In genomic region chr6:50734488-50734887, GRCh38 we compare ENCODE assay signal across 4 cellular contexts.
TF ChIP-seq lines count a peak whose summit lies in the region.

No MANE protein-coding gene starts in this region.

TF ChIP-seq in HepG2, 621 proteins besides CTCF, POLR2A, EP300 and RAD21 (continues in another document):
- TF ChIP-seq ATF2 (CRISPR knock-in tag; IDR thresholded peaks at IDR 0.05) (no peak), TEAD3 (CRISPR knock-in tag; optimal IDR thresholded peaks at IDR 0.05; ENCODE audit: borderline replicate concordance) (no peak), ZNF740 (CRISPR knock-in tag; IDR thresholded peaks at IDR 0.05) (no peak), ZNF580 (CRISPR knock-in tag; IDR thresholded peaks at IDR 0.05; ENCODE audit: borderline replicate concordance, low read depth) (no peak), ZSCAN20 (CRISPR knock-in tag; IDR thresholded peaks at IDR 0.05; ENCODE audit: borderline replicate concordance) (no peak), RAD51 (IDR thresholded peaks at IDR 0.05; ENCODE audit: borderline replicate concordance) (peak; percentile 77; the same call in 1 of the 2 replicates), USF2 (IDR thresholded peaks at IDR 0.05; ENCODE audit: low read depth, low read length) (peak; percentile 58), USF2 (CRISPR knock-in tag; IDR thresholded peaks at IDR 0.05; ENCODE audit: borderline replicate concordance) (no peak)

TF ChIP-seq in A549, 52 proteins besides CTCF, POLR2A, EP300 and RAD21:
- TF ChIP-seq MAZ (IDR thresholded peaks at IDR 0.05; ENCODE audit: borderline replicate concordance, low read depth, low read length) (no peak), USF2 (IDR thresholded peaks at IDR 0.05) (0 out of 2 replicates have a peak, but pooled peaks have one; percentile 4)
TF ChIP-seq in A549: peak in this region for 1.

TF ChIP-seq in GM12878, 131 proteins besides CTCF, POLR2A, EP300 and RAD21:
- TF ChIP-seq RAD51 (IDR thresholded peaks at IDR 0.05) (peak; percentile 41; the same call in 1 of the 2 replicates), POLR2AphosphoS5 (IDR thresholded peaks at IDR 0.05; ENCODE audit: low read length) (no peak)

TF ChIP-seq in K562, 482 proteins besides CTCF, POLR2A, EP300 and RAD21:
- no peak for TF ChIP-seq BMI1 (IDR thresholded peaks at IDR 0.05; ENCODE audit: low read length)
- peak; percentile 57 for TF ChIP-seq RAD51 (IDR thresholded peaks at IDR 0.05; ENCODE audit: borderline replicate concordance, low read depth)
- TF ChIP-seq TFE3 (CRISPR knock-in tag; IDR thresholded peaks at IDR 0.05): peak; percentile 88
